8 cellular contexts compared by ENCODE assay signal in the genomic region with DNA sequence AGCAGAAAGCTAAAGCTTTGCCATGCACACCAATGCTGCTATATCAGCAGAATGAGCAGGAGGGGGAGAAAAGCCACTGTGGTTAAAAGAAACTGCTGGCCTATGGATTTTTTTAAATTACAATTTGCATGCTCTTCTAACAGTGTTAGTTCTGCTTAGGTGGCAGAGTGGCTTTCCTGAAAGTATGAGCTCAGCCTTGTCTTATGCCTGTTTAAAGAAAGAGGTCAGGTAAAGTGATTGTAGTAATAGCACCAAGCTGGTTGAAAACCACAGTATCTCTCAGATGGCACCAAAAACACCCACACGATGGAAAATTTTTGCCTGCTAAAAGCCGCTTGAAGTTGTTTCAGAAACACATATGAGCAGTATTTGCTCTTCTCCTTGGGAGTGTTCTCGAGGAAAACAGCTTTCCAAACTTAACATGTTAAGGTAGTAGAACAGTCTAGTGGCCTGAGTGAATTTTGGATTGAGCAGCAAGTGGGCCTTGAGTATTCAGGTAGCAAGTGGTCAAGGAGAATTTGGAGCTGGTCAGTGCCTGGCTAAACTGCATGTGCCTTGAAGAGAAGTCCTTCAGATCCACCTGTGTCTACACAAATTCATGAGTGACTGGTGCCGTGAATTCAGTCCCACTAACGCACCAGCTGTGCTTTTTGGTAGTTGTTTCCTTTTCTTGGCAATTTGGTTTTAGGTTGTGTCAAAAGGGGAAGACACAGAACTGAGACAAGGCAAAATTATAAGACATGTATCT. TPM values are rescaled to one million over a fixed set of nuclear protein-coding genes. Genes with fewer than 3 reads are reported as not detected.
DNase-seq lines count a peak whose midpoint lies in the region; ATAC-seq and TF ChIP-seq lines count a peak whose summit lies in the region.

No MANE protein-coding gene starts in this region.

- H3K27ac Mint-ChIP-seq in naive thymus-derived CD8-positive, alpha-beta T cell, result peak overlapping the region; percentile 73 to 96 (median 92)

- no peak overlapping the region for H3K4me3 ChIP-seq in foreskin fibroblast (ENCODE audit: low read depth in 1 of 2, low read length in 2 of 2)

- DNase-seq in activated CD4-positive, alpha-beta T cell treated with anti-CD3 and anti-CD28 coated beads for 24 hours (ENCODE audit: low read depth in 2 of 2), result peak; percentile 19 to 42
- DNase-seq in naive thymus-derived CD8-positive, alpha-beta T cell, result peak in 3 of 10 donors; percentile 14 to 38 (median 32)
- DNase-seq in NCI-H510A treated with DMSO at 0.1 percent for 48 hours (lab: John Stamatoyannopoulos, UW) (no peak), NCI-H2081 (lab: John Stamatoyannopoulos, UW) (no peak), foreskin fibroblast (no peak), superior temporal gyrus (ENCODE audit: extremely low spot score) (no peak)

- peaks cover 16 to 29% (median 24%) of the 10 kb centered on the region in 4 donors for H3K4me1 Mint-ChIP-seq in naive thymus-derived CD8-positive, alpha-beta T cell

- H3K9me3 Mint-ChIP-seq in naive thymus-derived CD8-positive, alpha-beta T cell, result no peaks in the 10 kb centered on the region

- no peaks in the 10 kb centered on the region for H3K27me3 Mint-ChIP-seq in naive thymus-derived CD8-positive, alpha-beta T cell

- peak overlapping the region; percentile 9 to 74 (median 63) for H3K4me3 Mint-ChIP-seq in naive thymus-derived CD8-positive, alpha-beta T cell

- POLR2A ChIA-PET in naive thymus-derived CD8-positive, alpha-beta T cell (lab: Charles Lee), result interaction anchor here (0.6 to 2.1 kb wide), 10 partner anchors 9 to 146 kb away, joined by 3 to 12 read pairs (median 4); partner anchors contain the start of gene ANKRD12

- no peaks in the 10 kb centered on the region for H3K36me3 Mint-ChIP-seq in naive thymus-derived CD8-positive, alpha-beta T cell

- ATAC-seq in HG02970 (IDR thresholded peaks at IDR 0.05; ENCODE audit: low FRiP score, unreplicated experiment), result peak; percentile 60
- ATAC-seq in naive thymus-derived CD8-positive, alpha-beta T cell, result peak; percentile 86 to 88

- TF ChIP-seq POLR2A in GM19099 (IDR thresholded peaks at IDR 0.05; ENCODE audit: extremely low read depth, insufficient read length, low read depth), result peak; percentile 24

- no peak for TF ChIP-seq CTCF in foreskin fibroblast (IDR thresholded peaks at IDR 0.05; ENCODE audit: low read depth, low read length)

RNA-seq across cellular contexts. Expression of gene NDUFV2, which starts 19.6 kb away (rescaled TPM):
- 100 to 1,000 TPM; 149 to 166 TPM for total RNA-seq in naive thymus-derived CD8-positive, alpha-beta T cell
- 100 to 1,000 TPM; 106 to 155 (median 128) TPM for polyA plus RNA-seq in naive thymus-derived CD8-positive, alpha-beta T cell

RNA-seq across cellular contexts. Expression of gene ANKRD12, which starts 53.6 kb away (rescaled TPM):
- 100 to 1,000 TPM; 198 to 212 TPM for total RNA-seq in naive thymus-derived CD8-positive, alpha-beta T cell
- 10 to 100 TPM; 15.7 to 70.4 (median 26.3) TPM for polyA plus RNA-seq in naive thymus-derived CD8-positive, alpha-beta T cell

Comparison
In these comparisons a context has a peak if more than half of its experiments do, and no peak if none do; other contexts are left out.
1. DNase-seq: peak in activated CD4-positive, alpha-beta T cell treated with anti-CD3 and anti-CD28 coated beads for 24 hours (2 of 2); none in NCI-H510A treated with DMSO at 0.1 percent for 48 hours (single experiment), NCI-H2081 (0 of 2), foreskin fibroblast (0 of 2) and superior temporal gyrus (single experiment).